In genomic region chr19:50721441-50722137, GRCh38 we compare ENCODE assay signal across 1 cellular context.
TF ChIP-seq lines count a peak whose summit lies in the region.

No MANE protein-coding gene starts in this region.

TF ChIP-seq in H1, 55 proteins besides CTCF, POLR2A, EP300 and RAD21:
- no peak for TF ChIP-seq RBBP5 (IDR thresholded peaks at IDR 0.05; ENCODE audit: borderline replicate concordance, low read depth, low read length)
- no peak for TF ChIP-seq FOSL1 (IDR thresholded peaks at IDR 0.05; ENCODE audit: insufficient read depth, low read depth, low read length)
- no peak for TF ChIP-seq NRF1 (IDR thresholded peaks at IDR 0.05; ENCODE audit: low read depth, low read length)
- no peak for TF ChIP-seq RFX5 (IDR thresholded peaks at IDR 0.05; ENCODE audit: borderline replicate concordance, low read depth, low read length)
